In the genomic region with DNA sequence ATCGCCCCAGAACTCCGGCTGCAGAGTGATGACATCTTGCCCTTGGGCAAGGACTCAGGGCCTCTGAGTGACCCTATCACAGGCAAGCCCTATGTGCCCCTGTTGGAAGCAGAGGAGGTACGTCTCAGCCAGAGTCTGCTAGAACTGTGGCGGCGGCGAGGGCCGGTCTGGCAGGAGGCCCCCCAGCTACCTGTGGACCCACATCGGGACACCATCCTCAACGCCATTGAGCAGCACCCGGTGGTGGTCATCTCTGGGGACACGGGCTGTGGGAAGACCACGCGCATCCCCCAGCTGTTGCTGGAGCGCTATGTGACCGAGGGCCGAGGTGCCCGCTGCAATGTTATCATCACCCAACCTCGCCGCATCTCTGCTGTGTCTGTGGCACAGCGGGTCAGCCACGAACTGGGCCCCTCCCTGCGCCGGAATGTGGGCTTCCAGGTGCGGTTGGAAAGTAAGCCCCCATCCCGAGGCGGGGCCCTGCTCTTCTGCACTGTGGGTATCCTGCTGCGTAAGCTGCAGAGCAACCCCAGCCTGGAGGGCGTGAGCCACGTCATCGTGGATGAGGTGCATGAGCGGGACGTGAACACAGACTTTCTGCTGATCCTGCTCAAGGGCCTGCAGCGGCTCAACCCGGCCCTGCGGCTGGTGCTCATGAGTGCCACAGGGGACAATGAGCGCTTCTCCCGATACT, we compare ENCODE assay signal across 23 cellular contexts.
"Had no signal": no experiment of that assay in that cellular context is flagged by ENCODE, and none has a peak within 500 bp of the region (broad histone marks: within the 10 kb centered on the region; RNA-seq: fewer than 3 reads in every experiment).

No MANE protein-coding gene starts in this region.

- H3K27ac ChIP-seq: esophagus squamous epithelium, pancreas, psoas muscle, spleen, stomach, thoracic aorta, transverse colon had no signal

- H3K9me3 ChIP-seq: esophagus squamous epithelium, pancreas, psoas muscle, spleen, stomach, thoracic aorta, transverse colon had no signal

- H3K4me1 ChIP-seq: esophagus squamous epithelium, pancreas, psoas muscle, spleen, transverse colon had no signal

- H3K4me3 ChIP-seq: esophagus squamous epithelium, lung, pancreas, psoas muscle, spleen, stomach, thoracic aorta, transverse colon had no signal

- DNase-seq: cerebellar nuclear complex; effector memory CD8-positive, alpha-beta T cell; esophagus squamous epithelium; foreskin fibroblast; immature natural killer cell; left cardiac atrium; left ventricle myocardium superior; mesendoderm; naive B cell; nephron progenitor cell; nucleus accumbens; pancreas; psoas muscle; retina; spleen; stimulated activated CD4-positive, alpha-beta T cell treated with anti-CD3 and anti-CD28 coated beads, Interleukin-2, amount 100 ng/mL, for 24 hours; stimulated activated CD4-positive, alpha-beta T cell treated with anti-CD3 and anti-CD28 coated beads, Interleukin-4, amount 100 ng/mL, for 4 hours; stimulated activated naive CD4-positive, alpha-beta T cell; stomach; substantia nigra; transverse colon had no signal

- H3K27me3 ChIP-seq: esophagus squamous epithelium, pancreas, spleen, stomach, transverse colon had no signal
